26 cellular contexts compared by ENCODE assay signal in the genomic region with DNA sequence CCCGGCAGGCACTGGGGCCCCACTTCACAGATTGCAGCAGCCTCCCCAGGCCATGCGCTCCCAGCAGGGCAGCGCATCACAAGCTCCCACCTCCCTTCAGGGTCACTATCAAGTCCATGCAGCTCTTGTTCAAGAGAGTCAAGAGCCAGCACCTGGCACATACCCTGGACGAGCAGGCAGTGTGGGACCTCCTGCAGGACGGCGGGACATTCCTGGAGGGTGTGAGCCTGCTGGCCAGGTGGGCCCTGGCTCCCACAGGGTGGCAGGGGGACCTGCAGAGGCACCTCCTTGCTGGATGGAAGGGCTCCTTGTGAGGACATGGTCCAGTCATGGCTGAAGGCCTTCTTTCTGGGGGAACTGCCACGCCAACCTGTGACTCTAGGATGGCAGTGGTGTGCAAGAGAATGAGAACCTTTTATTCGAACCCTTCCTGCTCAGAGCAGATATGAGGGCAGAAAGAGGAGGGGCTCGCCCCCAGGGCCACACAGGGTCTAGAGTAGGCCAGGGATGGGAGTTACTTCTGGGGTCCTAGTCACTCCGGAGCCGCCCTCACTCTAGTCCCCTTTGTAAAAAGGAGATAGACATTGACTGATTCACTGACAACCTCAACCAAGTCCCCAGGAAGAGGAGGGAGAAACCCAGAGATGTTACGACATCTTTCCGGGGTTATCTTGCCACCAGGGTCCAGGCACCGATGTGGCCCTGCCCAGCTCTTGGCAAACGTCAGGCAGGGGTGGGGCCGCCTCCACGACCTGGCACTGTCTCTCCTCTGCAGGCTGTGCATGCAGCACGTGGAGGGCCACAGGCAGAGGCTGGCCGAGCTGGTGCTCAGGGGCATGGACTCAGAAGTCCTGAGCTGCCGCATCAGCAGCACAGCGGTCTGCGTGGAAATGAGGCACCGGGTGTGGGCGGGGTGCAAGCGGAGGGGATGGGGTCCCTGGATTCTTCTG. TPM values are rescaled to one million over a fixed set of nuclear protein-coding genes. Genes with fewer than 3 reads are reported as not detected.
DNase-seq lines count a peak whose midpoint lies in the region; ATAC-seq, FAIRE-seq and TF ChIP-seq lines count a peak whose summit lies in the region.
"Had no signal": no experiment of that assay in that cellular context is flagged by ENCODE, and none has a peak within 500 bp of the region (broad histone marks: within the 10 kb centered on the region; RNA-seq: fewer than 3 reads in every experiment).

No MANE protein-coding gene starts in this region.

- no peak overlapping the region for H2BK12ac ChIP-seq in H9 (ENCODE audit: insufficient read length, low read depth, low read length)
- peak overlapping the region; percentile 94 for H2BK12ac ChIP-seq in neuronal stem cell (ENCODE audit: low read length)

- peaks cover 20% of the 10 kb centered on the region for H3K4me1 ChIP-seq in A549
- no peaks in the 10 kb centered on the region for H3K4me1 ChIP-seq in H9 (ENCODE audit: insufficient read depth, low read length)
- peaks cover 0 to 2% of the 10 kb centered on the region in 2 donors for H3K4me1 ChIP-seq in neuronal stem cell (ENCODE audit: control insufficient read depth in 2 of 2, insufficient read depth in 1 of 2, low read depth in 1 of 2, low read length in 2 of 2)
- H3K4me1 ChIP-seq: neural progenitor cell, SJCRH30 had no signal

- H3K79me2 ChIP-seq in H9 (ENCODE audit: insufficient read depth, low read length), result no peaks in the 10 kb centered on the region

- H3K14ac ChIP-seq in H9 (ENCODE audit: insufficient read depth, low read length) (no peak overlapping the region), neuronal stem cell (ENCODE audit: low read length) (peak overlapping the region; percentile 95)

- H4K5ac ChIP-seq in H9 (ENCODE audit: insufficient read length, low read depth, low read length), result no peak overlapping the region

- H2BK5ac ChIP-seq in H9 (ENCODE audit: insufficient read length, low read length), result no peak overlapping the region
- H2BK5ac ChIP-seq in neuronal stem cell (ENCODE audit: low read length), result no peak overlapping the region

- no peak for TF ChIP-seq EP300 in A549 (IDR thresholded peaks at IDR 0.05)

- CTCF ChIA-PET in A549 (lab: Yijun Ruan, JAX), result interaction anchor here (1.2 to 2.3 kb wide), 4 partner anchors 10 to 132 kb away, joined by 3 to 10 read pairs (median 3); no protein-coding TSS in a partner anchor

- H2AK5ac ChIP-seq in H9 (ENCODE audit: insufficient read length, low read length) (no peak overlapping the region), neuronal stem cell (ENCODE audit: low read depth, low read length) (peak overlapping the region; percentile 88)

- peak overlapping the region; percentile 65 to 81 for H3K27ac ChIP-seq in A549
- H3K27ac ChIP-seq in H9 (ENCODE audit: insufficient read length, low read depth, low read length), result no peak overlapping the region
- H3K27ac ChIP-seq in neuronal stem cell (replicated peaks; ENCODE audit: low read length), result no peak overlapping the region
- H3K27ac ChIP-seq: neural progenitor cell, SJCRH30 had no signal

- H2AFZ ChIP-seq in H9 (ENCODE audit: low read length), result no peak overlapping the region
- no peak overlapping the region for H2AFZ ChIP-seq in neuronal stem cell (ENCODE audit: low read length)
- H2AFZ ChIP-seq: neural progenitor cell had no signal

- H3K4me2 ChIP-seq in A549, result peak overlapping the region; percentile 12; the same call in 1 of the 3 replicates
- no peak overlapping the region for H3K4me2 ChIP-seq in H9 (ENCODE audit: insufficient read depth, insufficient read length, low read length)
- no peak overlapping the region for H3K4me2 ChIP-seq in neuronal stem cell (ENCODE audit: insufficient read depth, low read length, poor library complexity, severe bottlenecking)
- H3K4me2 ChIP-seq: neural progenitor cell had no signal

- H4K8ac ChIP-seq in H9 (replicated peaks; ENCODE audit: insufficient read length, low read depth, low read length), result no peak overlapping the region
- no peak overlapping the region for H4K8ac ChIP-seq in neuronal stem cell (ENCODE audit: low read depth, low read length)

- H3K27me3 Mint-ChIP-seq in H9 (ENCODE audit: low read depth) (peaks cover 5% of the 10 kb centered on the region), progenitor cell of endocrine pancreas (peaks cover 2% of the 10 kb centered on the region)
- H3K27me3 Mint-ChIP-seq in stimulated activated naive B cell treated with anti-CD40 and anti-IgM and Interleukin-4, amounts not matched to agents 10 μg/mL and 1 μg/mL and 100 μg/mL, for 72 hours, result peaks cover 0 to 2% of the 10 kb centered on the region in 2 donors

- no peak overlapping the region for H3K27ac Mint-ChIP-seq in H9
- no peak overlapping the region for H3K27ac Mint-ChIP-seq in progenitor cell of endocrine pancreas
- H3K27ac Mint-ChIP-seq in stimulated activated naive B cell treated with anti-CD40 and anti-IgM and Interleukin-4, amounts not matched to agents 10 μg/mL and 1 μg/mL and 100 μg/mL, for 72 hours, result no peak overlapping the region
- H3K27ac Mint-ChIP-seq: activated CD8-positive, alpha-beta T cell treated with anti-CD3 and anti-CD28 coated beads for 36 hours; activated naive CD8-positive, alpha-beta T cell treated with anti-CD3 and anti-CD28 coated beads, Interleukin-2, amount 10 ng/mL, durations not matched to agents 7 days and 5 days; activated T-cell treated with anti-CD3 and anti-CD28 coated beads, Interleukin-2, amount 50 U/mL, for 72 hours; brain; dendritic cell treated with granulocyte-macrophage colony-stimulating factor and Interleukin-4, amounts not matched to agents 40 ng/mL and 50 ng/mL, for 4 days; neural progenitor cell; stimulated activated effector memory CD8-positive, alpha-beta T cell treated with anti-CD3 and anti-CD28 coated beads, Interleukin-12 subunit alpha, Interleukin-12 subunit beta, amount 100 ng/mL, for 72 hours had no signal

- POLR2A ChIA-PET in A549 (lab: Yijun Ruan, JAX), result no interaction called here

- no peak for FAIRE-seq in A549 (lab: Jason Lieb, UNC)
- FAIRE-seq: keratinocyte had no signal

- H4K20me1 ChIP-seq in H9 (ENCODE audit: control insufficient read depth, insufficient read depth, insufficient read length), result no peaks in the 10 kb centered on the region

- ATAC-seq in A549, result peak in 1 of 2 experiments; percentile 30; a peak in 3 of 6 replicates
- peak; percentile 41 for ATAC-seq in esophagus mucosa
- ATAC-seq in GM18502 (IDR thresholded peaks at IDR 0.05; ENCODE audit: poor library complexity, unreplicated experiment), result no peak
- ATAC-seq in stimulated activated naive B cell treated with anti-CD40 and anti-IgM and Interleukin-4, amounts not matched to agents 10 μg/mL and 1 μg/mL and 100 μg/mL, for 72 hours (replicated peaks), result no peak
- ATAC-seq: activated CD8-positive, alpha-beta T cell treated with anti-CD3 and anti-CD28 coated beads for 36 hours; activated T-cell treated with anti-CD3 and anti-CD28 coated beads, Interleukin-2, amount 50 U/mL, for 72 hours; stimulated activated effector memory CD8-positive, alpha-beta T cell treated with anti-CD3 and anti-CD28 coated beads, Interleukin-12 subunit alpha, Interleukin-12 subunit beta, amount 100 ng/mL, for 72 hours had no signal

- H3K56ac ChIP-seq in H9 (ENCODE audit: insufficient read length, low read depth, low read length), result no peak overlapping the region

- no peaks in the 10 kb centered on the region; a peak in 1 of 4 replicates for H3K4me1 Mint-ChIP-seq in H9
- no peaks in the 10 kb centered on the region for H3K4me1 Mint-ChIP-seq in progenitor cell of endocrine pancreas (ENCODE audit: low read depth)
- H3K4me1 Mint-ChIP-seq in stimulated activated naive B cell treated with anti-CD40 and anti-IgM and Interleukin-4, amounts not matched to agents 10 μg/mL and 1 μg/mL and 100 μg/mL, for 72 hours, result no peaks in the 10 kb centered on the region
- H3K4me1 Mint-ChIP-seq: activated naive CD8-positive, alpha-beta T cell treated with anti-CD3 and anti-CD28 coated beads, Interleukin-2, amount 10 ng/mL, durations not matched to agents 7 days and 5 days; brain; neural progenitor cell had no signal

- H3K4me3 ChIP-seq in A549 (no peak overlapping the region), neuronal stem cell (ENCODE audit: low read length in 2 of 2) (no peak overlapping the region)
- H3K4me3 ChIP-seq: neural progenitor cell, SJCRH30 had no signal

- H3K18ac ChIP-seq in H9 (ENCODE audit: insufficient read length, low read depth, low read length), result no peak overlapping the region
- peak overlapping the region; percentile 76 for H3K18ac ChIP-seq in neuronal stem cell (ENCODE audit: low read length)

- H2BK15ac ChIP-seq in H9 (ENCODE audit: low read depth, low read length) (no peak overlapping the region), neuronal stem cell (ENCODE audit: low read length) (peak overlapping the region; percentile 65)

- H3K9ac ChIP-seq in H9 (ENCODE audit: extremely low read depth, insufficient read length, low read length) (no peak overlapping the region), neuronal stem cell (ENCODE audit: low read depth, low read length, poor library complexity) (no peak overlapping the region)
- H3K9ac ChIP-seq: neural progenitor cell had no signal

- H3K36me3 ChIP-seq in neuronal stem cell (replicated peaks in 1 of 2; ENCODE audit: control insufficient read depth in 2 of 2, insufficient read depth in 2 of 2, low read length in 2 of 2), result no peaks in the 10 kb centered on the region
- H3K36me3 ChIP-seq: neural progenitor cell, SJCRH30 had no signal

- H2BK120ac ChIP-seq in H9 (ENCODE audit: low read depth, low read length, poor library complexity, severe bottlenecking) (no peak overlapping the region), neuronal stem cell (ENCODE audit: low read depth, low read length) (no peak overlapping the region)

- H3K9me3 Mint-ChIP-seq in H9 (peaks cover 4 to 7% of the 10 kb centered on the region in 2 experiments; a peak in 4 of 5 replicates), progenitor cell of endocrine pancreas (ENCODE audit: low read depth) (peaks cover 3% of the 10 kb centered on the region)
- peaks cover 0 to 2% of the 10 kb centered on the region in 2 donors for H3K9me3 Mint-ChIP-seq in stimulated activated naive B cell treated with anti-CD40 and anti-IgM and Interleukin-4, amounts not matched to agents 10 μg/mL and 1 μg/mL and 100 μg/mL, for 72 hours
- H3K9me3 Mint-ChIP-seq: activated CD8-positive, alpha-beta T cell treated with anti-CD3 and anti-CD28 coated beads for 36 hours; activated naive CD8-positive, alpha-beta T cell treated with anti-CD3 and anti-CD28 coated beads, Interleukin-2, amount 10 ng/mL, durations not matched to agents 7 days and 5 days; activated T-cell treated with anti-CD3 and anti-CD28 coated beads, Interleukin-2, amount 50 U/mL, for 72 hours; dendritic cell treated with granulocyte-macrophage colony-stimulating factor and Interleukin-4, amounts not matched to agents 40 ng/mL and 50 ng/mL, for 4 days; stimulated activated effector memory CD8-positive, alpha-beta T cell treated with anti-CD3 and anti-CD28 coated beads, Interleukin-12 subunit alpha, Interleukin-12 subunit beta, amount 100 ng/mL, for 72 hours had no signal

- H3K27me3 ChIP-seq in H9 (ENCODE audit: insufficient read depth, low read length) (no peaks in the 10 kb centered on the region), neuronal stem cell (ENCODE audit: control insufficient read depth in 3 of 3, insufficient read depth in 3 of 3, low read depth in 1 of 3, low read length in 3 of 3) (peaks cover 0 to 3% (median 0%) of the 10 kb centered on the region in 3 experiments)
- H3K27me3 ChIP-seq: neural progenitor cell, SJCRH30 had no signal

- no peak for TF ChIP-seq RAD21 in A549 (conservative IDR thresholded peaks at IDR 0.05 in 1 of 2, IDR thresholded peaks at IDR 0.05 in 1 of 2)

- H3K9me3 ChIP-seq in A549 (0 out of 3 replicates have a peak, but pooled peaks cover 7% of the 10 kb centered on the region), H9 (ENCODE audit: control insufficient read depth, low read depth, low read length) (no peaks in the 10 kb centered on the region), neuronal stem cell (replicated peaks in 1 of 2; ENCODE audit: control insufficient read depth in 2 of 2, insufficient read depth in 1 of 2, low read depth in 1 of 2, low read length in 2 of 2) (no peaks in the 10 kb centered on the region)
- H3K9me3 ChIP-seq: SJCRH30 had no signal

- TF ChIP-seq CTCF in A549 (IDR thresholded peaks at IDR 0.05) (no peak), H9 (conservative IDR thresholded peaks at IDR 0.05) (no peak), progenitor cell of endocrine pancreas (IDR thresholded peaks at IDR 0.05; ENCODE audit: unreplicated experiment) (no peak)

- H3K79me1 ChIP-seq in H9 (ENCODE audit: insufficient read depth, low read depth, low read length, poor library complexity, severe bottlenecking), result no peaks in the 10 kb centered on the region
- no peaks in the 10 kb centered on the region for H3K79me1 ChIP-seq in neuronal stem cell (ENCODE audit: low read depth, low read length)

- no peaks in the 10 kb centered on the region for H3K36me3 Mint-ChIP-seq in H9 (ENCODE audit: insufficient read depth in 1 of 3, low read depth in 3 of 3)
- H3K36me3 Mint-ChIP-seq in progenitor cell of endocrine pancreas (ENCODE audit: insufficient read depth), result peaks cover 1% of the 10 kb centered on the region
- no peaks in the 10 kb centered on the region for H3K36me3 Mint-ChIP-seq in stimulated activated naive B cell treated with anti-CD40 and anti-IgM and Interleukin-4, amounts not matched to agents 10 μg/mL and 1 μg/mL and 100 μg/mL, for 72 hours
- H3K36me3 Mint-ChIP-seq: activated naive CD8-positive, alpha-beta T cell treated with anti-CD3 and anti-CD28 coated beads, Interleukin-2, amount 10 ng/mL, durations not matched to agents 7 days and 5 days; brain; stimulated activated effector memory CD8-positive, alpha-beta T cell treated with anti-CD3 and anti-CD28 coated beads, Interleukin-12 subunit alpha, Interleukin-12 subunit beta, amount 100 ng/mL, for 72 hours had no signal

- H3K23me2 ChIP-seq in H9 (ENCODE audit: insufficient read length, low read depth, low read length, poor library complexity, severe bottlenecking), result no peaks in the 10 kb centered on the region

- no peak overlapping the region for H3K4me3 Mint-ChIP-seq in H9
- no peak overlapping the region for H3K4me3 Mint-ChIP-seq in progenitor cell of endocrine pancreas (ENCODE audit: low read depth)
- H3K4me3 Mint-ChIP-seq in stimulated activated naive B cell treated with anti-CD40 and anti-IgM and Interleukin-4, amounts not matched to agents 10 μg/mL and 1 μg/mL and 100 μg/mL, for 72 hours, result no peak overlapping the region
- H3K4me3 Mint-ChIP-seq: activated CD8-positive, alpha-beta T cell treated with anti-CD3 and anti-CD28 coated beads for 36 hours; activated naive CD8-positive, alpha-beta T cell treated with anti-CD3 and anti-CD28 coated beads, Interleukin-2, amount 10 ng/mL, durations not matched to agents 7 days and 5 days; activated T-cell treated with anti-CD3 and anti-CD28 coated beads, Interleukin-2, amount 50 U/mL, for 72 hours; brain; dendritic cell treated with granulocyte-macrophage colony-stimulating factor and Interleukin-4, amounts not matched to agents 40 ng/mL and 50 ng/mL, for 4 days; neural progenitor cell; stimulated activated effector memory CD8-positive, alpha-beta T cell treated with anti-CD3 and anti-CD28 coated beads, Interleukin-12 subunit alpha, Interleukin-12 subunit beta, amount 100 ng/mL, for 72 hours had no signal

- WGBS in A549 (ENCODE audit: missing lambda C conversion rate), result 78% methylated on average over 21 of the region's 25 CpGs
- WGBS in H9 (ENCODE audit: extremely low coverage, insufficient read length, low lambda C conversion rate), result no CpG with 5 or more reads among the region's 25 CpGs
- no CpG with 5 or more reads among the region's 25 CpGs for WGBS in neuronal stem cell (ENCODE audit: extremely low coverage in 2 of 2, insufficient read length in 2 of 2, insufficient replicate concordance in 1 of 2), 2 donors

- no peak overlapping the region for H3T11ph ChIP-seq in H9 (ENCODE audit: low read length)

- peak in 1 of 2 experiments; percentile 40 for DNase-seq in A549 (ENCODE audit: low read depth in 1 of 2, low spot score in 1 of 2)
- DNase-seq in H9, result peak; percentile 24
- no peak for DNase-seq in neuronal stem cell (ENCODE audit: low spot score)
- DNase-seq in progenitor cell of endocrine pancreas (ENCODE audit: low spot score, unreplicated experiment), result no peak
- DNase-seq in NCI-H748 treated with DMSO at 0.1 percent for 48 hours (lab: John Stamatoyannopoulos, UW), result no peak
- DNase-seq in stimulated activated naive B cell treated with anti-CD40 and anti-IgM and Interleukin-4, amounts not matched to agents 10 μg/mL and 1 μg/mL and 100 μg/mL, for 72 hours, result no peak
- DNase-seq: activated CD8-positive, alpha-beta T cell treated with anti-CD3 and anti-CD28 coated beads for 36 hours; activated T-cell treated with anti-CD3 and anti-CD28 coated beads, Interleukin-2, amount 50 U/mL, for 72 hours; DND-41; foreskin fibroblast; hippocampal formation; KG1; NCI-H1105; NCI-H524 treated with DMSO at 0.1 percent for 48 hours; SJCRH30; T-helper 2 cell; trophoblast cell had no signal

- no peak overlapping the region for H2BK20ac ChIP-seq in H9 (ENCODE audit: low read depth, low read length, poor library complexity, severe bottlenecking)

- H3K4ac ChIP-seq in H9 (ENCODE audit: low read depth, low read length) (no peak overlapping the region), neuronal stem cell (ENCODE audit: low read length) (no peak overlapping the region)

- H3K23ac ChIP-seq in H9 (ENCODE audit: insufficient read length, low read depth, low read length) (no peak overlapping the region), neuronal stem cell (ENCODE audit: low read depth, low read length, poor library complexity) (peak overlapping the region; percentile 18)

- H4K91ac ChIP-seq in H9 (ENCODE audit: insufficient read length, low read depth, low read length) (no peak overlapping the region), neuronal stem cell (ENCODE audit: low read depth, low read length, poor library complexity) (no peak overlapping the region)

- no peak for TF ChIP-seq POLR2A in A549 (IDR thresholded peaks at IDR 0.05; ENCODE audit: low read length)

RNA-seq across cellular contexts. Expression of gene HJURP, which starts 31.3 kb away (rescaled TPM):
- polyA plus RNA-seq in A549 (2011; rRNA removed) (111 and 119 TPM in 2 replicates), A549 (2017; fragmentation: RNase III; extraction: RNeasy Plus Mini Kit Qiagen cat#74134 plus additional on column Dnase treatment) (102 to 109 TPM (median 103 TPM) in 3 replicates)
- 118 and 128 TPM in 2 replicates for polyA plus RNA-seq in A549 (2012; cell fraction: cytosol; rRNA removed)
- 310 and 320 TPM in 2 replicates for polyA plus RNA-seq in A549 (2012; cell fraction: nucleus; rRNA removed)
- 230 and 268 TPM in 2 replicates for polyA minus RNA-seq in A549 (2011; rRNA and poly(A)+ RNA removed)
- total RNA-seq in H9 (2021) (49.7 and 52.6 TPM in 2 replicates), esophagus mucosa (9.4 TPM), progenitor cell of endocrine pancreas (22.0 and 23.1 TPM in 2 replicates)
- polyA plus RNA-seq in neuronal stem cell (2013, experiment 1 of 2), result 60.7 TPM
- polyA plus RNA-seq in neuronal stem cell (2013, experiment 2 of 2), result 61.4 TPM

RNA-seq across cellular contexts. Expression of gene MROH2A, which starts 44.9 kb away (rescaled TPM):
- polyA plus RNA-seq in A549 (2011; rRNA removed), result 0.63 and 0.71 TPM in 2 replicates
- polyA plus RNA-seq in A549 (2012; cell fraction: cytosol; rRNA removed), result 0.25 and 0.26 TPM in 2 replicates
- polyA plus RNA-seq in A549 (2012; cell fraction: nucleus; rRNA removed), result 0.30 and 0.58 TPM in 2 replicates
- polyA plus RNA-seq in A549 (2017; fragmentation: RNase III; extraction: RNeasy Plus Mini Kit Qiagen cat#74134 plus additional on column Dnase treatment), result 0.04 to 0.28 TPM (median 0.10 TPM) in 3 replicates
- 0.54 TPM in 1 of 2 replicates, not detected in the other for polyA minus RNA-seq in A549 (2011; rRNA and poly(A)+ RNA removed)
- not detected in 2 replicates for total RNA-seq in H9 (2021)
- 0.52 TPM for total RNA-seq in esophagus mucosa
- not detected for polyA plus RNA-seq in neuronal stem cell (2013, experiment 1 of 2)
- not detected for polyA plus RNA-seq in neuronal stem cell (2013, experiment 2 of 2)
- total RNA-seq in progenitor cell of endocrine pancreas, result not detected in 2 replicates
- total RNA-seq: activated CD8-positive, alpha-beta T cell treated with anti-CD3 and anti-CD28 coated beads for 36 hours; activated naive CD8-positive, alpha-beta T cell treated with anti-CD3 and anti-CD28 coated beads, Interleukin-2, amount 10 ng/mL, durations not matched to agents 7 days and 5 days; activated T-cell treated with anti-CD3 and anti-CD28 coated beads, Interleukin-2, amount 50 U/mL, for 72 hours; OCI-LY7; SJCRH30 had no signal

Comparison
In these comparisons a context has a peak if more than half of its experiments do, and no peak if none do; other contexts are left out.
1. H3K27ac ChIP-seq: peak in A549 (2 of 2); none in H9 (single experiment) and neuronal stem cell (single experiment).